Comparison of ENCODE assay signal across 13 cellular contexts in genomic region chr6:112443666-112444065, GRCh38.
DNase-seq lines count a peak whose midpoint lies in the region; ATAC-seq, FAIRE-seq and TF ChIP-seq lines count a peak whose summit lies in the region.
"Had no signal": no experiment of that assay in that cellular context is flagged by ENCODE, and none has a peak within 500 bp of the region (broad histone marks: within the 10 kb centered on the region; RNA-seq: fewer than 3 reads in every experiment).

No MANE protein-coding gene starts in this region.

- FAIRE-seq in kidney (lab: Jason Lieb, UNC), result no peak

- H3K9ac ChIP-seq in colonic mucosa (ENCODE audit: low read depth in 2 of 2, low read length in 2 of 2) (no peak overlapping the region), kidney (ENCODE audit: low read length in 2 of 2) (no peak overlapping the region)

- H3K27ac ChIP-seq in colonic mucosa, result no peak overlapping the region
- H3K27ac ChIP-seq in kidney (ENCODE audit: low read depth in 2 of 2, low read length in 2 of 2), result no peak overlapping the region
- no peak overlapping the region for H3K27ac ChIP-seq in tibial nerve
- H3K27ac ChIP-seq: Peyer's patch had no signal

- H3K27me3 ChIP-seq in colonic mucosa (no peaks in the 10 kb centered on the region), tibial nerve (no peaks in the 10 kb centered on the region)
- H3K27me3 ChIP-seq: Peyer's patch had no signal

- no peak overlapping the region for H3K4me3 ChIP-seq in colonic mucosa
- H3K4me3 ChIP-seq in kidney (ENCODE audit: low read length in 2 of 2), result no peak overlapping the region
- no peak overlapping the region for H3K4me3 ChIP-seq in tibial nerve
- H3K4me3 ChIP-seq: Peyer's patch had no signal

- TF ChIP-seq POLR2A in tibial nerve (IDR thresholded peaks at IDR 0.05), result no peak

- no peak for ATAC-seq in GM19397 (IDR thresholded peaks at IDR 0.05; ENCODE audit: unreplicated experiment)
- ATAC-seq: natural killer cell treated with Interleukin-12 subunit alpha and Interleukin-12 subunit beta and Interleukin-15 and Interleukin-18, amount 100 ng/mL, for 72 hours had no signal

- TF ChIP-seq EP300 in tibial nerve (IDR thresholded peaks at IDR 0.05), result peak in 1 of 2 donors; percentile 59

- WGBS in tibial nerve, 2 donors, result 24 to 46% methylated on average over 1 of the region's 1 CpG

- intact Hi-C loops in colonic mucosa (cut with DNase I) (no loop called here), kidney (cut with DNase I) (no loop called here)

- TF ChIP-seq CTCF in colonic mucosa (IDR thresholded peaks at IDR 0.05) (no peak), kidney (IDR thresholded peaks at IDR 0.05; ENCODE audit: borderline replicate concordance, extremely low read depth, insufficient read depth) (no peak), tibial nerve (IDR thresholded peaks at IDR 0.05) (no peak)

- H3K4me1 ChIP-seq in colonic mucosa (no peaks in the 10 kb centered on the region), kidney (ENCODE audit: control insufficient read depth in 1 of 2, insufficient read depth in 1 of 2, low read depth in 1 of 2, low read length in 2 of 2) (no peaks in the 10 kb centered on the region), tibial nerve (peaks cover 0 to 28% (median 0%) of the 10 kb centered on the region in 4 donors)
- H3K4me1 ChIP-seq: Peyer's patch had no signal

- no peaks in the 10 kb centered on the region for H3K9me3 ChIP-seq in colonic mucosa
- H3K9me3 ChIP-seq in kidney (ENCODE audit: control insufficient read depth in 1 of 2, low read length in 2 of 2), result no peaks in the 10 kb centered on the region
- H3K9me3 ChIP-seq in tibial nerve, result no peaks in the 10 kb centered on the region
- H3K9me3 ChIP-seq: Peyer's patch had no signal

- no peaks in the 10 kb centered on the region for H3K36me3 ChIP-seq in colonic mucosa
- H3K36me3 ChIP-seq in kidney (ENCODE audit: control insufficient read depth in 1 of 2, insufficient read depth in 2 of 2, low read length in 2 of 2), result no peaks in the 10 kb centered on the region
- H3K36me3 ChIP-seq in tibial nerve, result no peaks in the 10 kb centered on the region
- H3K36me3 ChIP-seq: Peyer's patch had no signal

- DNase-seq in NCI-H2227 (lab: John Stamatoyannopoulos, UW; ENCODE audit: unreplicated experiment), result peak; percentile 10
- no peak for DNase-seq in NCI-H2227 treated with DMSO at 0.1 percent for 48 hours (lab: John Stamatoyannopoulos, UW)
- peak; percentile 20 for DNase-seq in colonic mucosa
- peak; percentile 71 for DNase-seq in kidney
- peak; percentile 51 to 65 for DNase-seq in tibial nerve (ENCODE audit: low spot score in 2 of 2)
- no peak for DNase-seq in NCI-H69 (lab: John Stamatoyannopoulos, UW)
- no peak for DNase-seq in NCI-H1092 treated with DMSO at 0.1 percent for 48 hours (lab: John Stamatoyannopoulos, UW)
- DNase-seq: 8988T, activated B cell treated with CpG ODN at 0.5 μM for 24 hours, NCI-H1436 treated with DMSO at 0.1 percent for 48 hours had no signal

Comparison
In these comparisons a context has a peak if more than half of its experiments do, and no peak if none do; other contexts are left out.
1. DNase-seq: peak in NCI-H2227 (single experiment), colonic mucosa (single experiment), kidney (single experiment) and tibial nerve (2 of 2); none in NCI-H2227 treated with DMSO at 0.1 percent for 48 hours (single experiment), NCI-H69 (single experiment) and NCI-H1092 treated with DMSO at 0.1 percent for 48 hours (single experiment).